ENCODE assay signal across 16 cellular contexts in genomic region chr15:66711886-66712285, GRCh38. TPM values are rescaled to one million over a fixed set of nuclear protein-coding genes. Genes with fewer than 3 reads are reported as not detected.
DNase-seq lines count a peak whose midpoint lies in the region; ATAC-seq and TF ChIP-seq lines count a peak whose summit lies in the region.
"Had no signal": no experiment of that assay in that cellular context is flagged by ENCODE, and none has a peak within 500 bp of the region (broad histone marks: within the 10 kb centered on the region; RNA-seq: fewer than 3 reads in every experiment).

No MANE protein-coding gene starts in this region.

- no peaks in the 10 kb centered on the region for H3K27me3 Mint-ChIP-seq in mesothelial cell of epicardium (ENCODE audit: low read depth)
- peaks cover 12 to 14% of the 10 kb centered on the region in 2 donors for H3K27me3 Mint-ChIP-seq in stimulated activated naive B cell treated with anti-CD40 and anti-IgM and Interleukin-4, amounts not matched to agents 10 μg/mL and 1 μg/mL and 100 μg/mL, for 72 hours
- H3K27me3 Mint-ChIP-seq in activated T-cell treated with anti-CD3 and anti-CD28 coated beads, Interleukin-2, amount 50 U/mL, for 72 hours (ENCODE audit: low read depth): no peaks in the 10 kb centered on the region

- no peaks in the 10 kb centered on the region for H3K9me3 ChIP-seq in KOPT-K1 (ENCODE audit: insufficient read depth, low read length, poor library complexity, severe bottlenecking)
- H3K9me3 ChIP-seq in adipocyte (ENCODE audit: control insufficient read depth, low read length): no peaks in the 10 kb centered on the region
- H3K9me3 ChIP-seq: Peyer's patch had no signal

- H3K9ac ChIP-seq in adipocyte (ENCODE audit: low read length): peak overlapping the region; percentile 13

- H3K4me1 Mint-ChIP-seq in mesothelial cell of epicardium: peaks cover 86% of the 10 kb centered on the region
- peaks cover 7 to 25% of the 10 kb centered on the region in 2 donors for H3K4me1 Mint-ChIP-seq in stimulated activated naive B cell treated with anti-CD40 and anti-IgM and Interleukin-4, amounts not matched to agents 10 μg/mL and 1 μg/mL and 100 μg/mL, for 72 hours
- H3K4me1 Mint-ChIP-seq in activated T-cell treated with anti-CD3 and anti-CD28 coated beads, Interleukin-2, amount 50 U/mL, for 72 hours (ENCODE audit: low read depth): no peaks in the 10 kb centered on the region
- H3K4me1 Mint-ChIP-seq: CD8-positive, alpha-beta memory T cell had no signal

- no peak overlapping the region for H3K4me3 ChIP-seq in adipocyte (ENCODE audit: low read length)
- H3K4me3 ChIP-seq: Peyer's patch had no signal

- peaks cover 90% of the 10 kb centered on the region for H3K4me1 ChIP-seq in adipocyte (ENCODE audit: control insufficient read depth, insufficient read depth, low read length)

- H3K9me3 Mint-ChIP-seq in mesothelial cell of epicardium: no peaks in the 10 kb centered on the region
- H3K9me3 Mint-ChIP-seq in stimulated activated naive B cell treated with anti-CD40 and anti-IgM and Interleukin-4, amounts not matched to agents 10 μg/mL and 1 μg/mL and 100 μg/mL, for 72 hours: no peaks in the 10 kb centered on the region
- no peaks in the 10 kb centered on the region for H3K9me3 Mint-ChIP-seq in activated T-cell treated with anti-CD3 and anti-CD28 coated beads, Interleukin-2, amount 50 U/mL, for 72 hours
- H3K9me3 Mint-ChIP-seq: CD8-positive, alpha-beta memory T cell; H9 had no signal

- H3K27ac ChIP-seq in KOPT-K1 (ENCODE audit: low read depth, low read length, poor library complexity, severe bottlenecking): peak overlapping the region; percentile 32
- H3K27ac ChIP-seq: Peyer's patch had no signal

- no peak for TF ChIP-seq CTCF in mesothelial cell of epicardium (IDR thresholded peaks at IDR 0.05; ENCODE audit: unreplicated experiment)

- peak overlapping the region; percentile 77 for H3K27ac Mint-ChIP-seq in mesothelial cell of epicardium
- peak overlapping the region; percentile 47 for H3K27ac Mint-ChIP-seq in stimulated activated naive B cell treated with anti-CD40 and anti-IgM and Interleukin-4, amounts not matched to agents 10 μg/mL and 1 μg/mL and 100 μg/mL, for 72 hours
- H3K27ac Mint-ChIP-seq in activated T-cell treated with anti-CD3 and anti-CD28 coated beads, Interleukin-2, amount 50 U/mL, for 72 hours: no peak overlapping the region

- H3K36me3 ChIP-seq in KOPT-K1 (ENCODE audit: insufficient read depth, low read length) (peaks cover 20% of the 10 kb centered on the region), adipocyte (ENCODE audit: control insufficient read depth, insufficient read depth, low read length, severe bottlenecking) (peaks cover 62% of the 10 kb centered on the region)
- H3K36me3 ChIP-seq: Peyer's patch had no signal

- no peak for ATAC-seq in stimulated activated naive B cell treated with anti-CD40 and anti-IgM and Interleukin-4, amounts not matched to agents 10 μg/mL and 1 μg/mL and 100 μg/mL, for 72 hours (replicated peaks)
- ATAC-seq in activated T-cell treated with anti-CD3 and anti-CD28 coated beads, Interleukin-2, amount 50 U/mL, for 72 hours (replicated peaks in 1 of 2): no peak
- ATAC-seq: SK-N-SH treated with all-trans-retinoic acid at 6 μM for 48 hours had no signal

- peaks cover 37% of the 10 kb centered on the region for H3K36me3 Mint-ChIP-seq in mesothelial cell of epicardium
- no peaks in the 10 kb centered on the region for H3K36me3 Mint-ChIP-seq in stimulated activated naive B cell treated with anti-CD40 and anti-IgM and Interleukin-4, amounts not matched to agents 10 μg/mL and 1 μg/mL and 100 μg/mL, for 72 hours
- no peaks in the 10 kb centered on the region for H3K36me3 Mint-ChIP-seq in activated T-cell treated with anti-CD3 and anti-CD28 coated beads, Interleukin-2, amount 50 U/mL, for 72 hours (ENCODE audit: insufficient read depth in 2 of 2)
- H3K36me3 Mint-ChIP-seq: CD8-positive, alpha-beta memory T cell had no signal

- H3K27me3 ChIP-seq in adipocyte (replicated peaks; ENCODE audit: control insufficient read depth, insufficient read depth, low read length): no peaks in the 10 kb centered on the region
- H3K27me3 ChIP-seq: Peyer's patch had no signal

- H3K4me3 Mint-ChIP-seq in mesothelial cell of epicardium: peak overlapping the region; percentile 22
- no peak overlapping the region for H3K4me3 Mint-ChIP-seq in stimulated activated naive B cell treated with anti-CD40 and anti-IgM and Interleukin-4, amounts not matched to agents 10 μg/mL and 1 μg/mL and 100 μg/mL, for 72 hours
- H3K4me3 Mint-ChIP-seq in activated T-cell treated with anti-CD3 and anti-CD28 coated beads, Interleukin-2, amount 50 U/mL, for 72 hours: no peak overlapping the region
- H3K4me3 Mint-ChIP-seq: CD8-positive, alpha-beta memory T cell; H9 had no signal

- DNase-seq in adipocyte (ENCODE audit: low read depth) (no peak), mesothelial cell of epicardium (ENCODE audit: low spot score in 2 of 2, unreplicated experiment in 2 of 2) (no peak), NCI-H226 (no peak), NCI-H1417 (lab: John Stamatoyannopoulos, UW) (no peak), DMS114 treated with DMSO at 0.1 percent for 48 hours (lab: John Stamatoyannopoulos, UW; ENCODE audit: unreplicated experiment) (no peak)
- no peak for DNase-seq in stimulated activated naive B cell treated with anti-CD40 and anti-IgM and Interleukin-4, amounts not matched to agents 10 μg/mL and 1 μg/mL and 100 μg/mL, for 72 hours
- DNase-seq in activated T-cell treated with anti-CD3 and anti-CD28 coated beads, Interleukin-2, amount 50 U/mL, for 72 hours: no peak
- DNase-seq: CD8-positive, alpha-beta memory T cell; DMS 273 treated with DMSO at 0.1 percent for 48 hours; H9; NCI-H1694; NCI-H446; Peyer's patch; Right ventricle myocardium superior had no signal

RNA-seq across cellular contexts. Expression of gene SMAD6, which starts 9.8 kb away (rescaled TPM):
- 164 to 176 TPM (median 176 TPM) in 3 replicates for total RNA-seq in mesothelial cell of epicardium
- under 1 TPM; 0.31 to 0.35 TPM for total RNA-seq in activated T-cell treated with anti-CD3 and anti-CD28 coated beads, Interleukin-2, amount 50 U/mL, for 72 hours

Comparison
In these comparisons a context has a peak if more than half of its experiments do, and no peak if none do; other contexts are left out.
1. RNA of gene SMAD6, which starts 9.8 kb away (total RNA-seq): 164 to 176 TPM in mesothelial cell of epicardium; 0.31 to 0.35 TPM in activated T-cell treated with anti-CD3 and anti-CD28 coated beads, Interleukin-2, amount 50 U/mL, for 72 hours; every median in the first group is over 100 times any median in the second.